ENCODE assay signal across 8 cellular contexts in the genomic region with DNA sequence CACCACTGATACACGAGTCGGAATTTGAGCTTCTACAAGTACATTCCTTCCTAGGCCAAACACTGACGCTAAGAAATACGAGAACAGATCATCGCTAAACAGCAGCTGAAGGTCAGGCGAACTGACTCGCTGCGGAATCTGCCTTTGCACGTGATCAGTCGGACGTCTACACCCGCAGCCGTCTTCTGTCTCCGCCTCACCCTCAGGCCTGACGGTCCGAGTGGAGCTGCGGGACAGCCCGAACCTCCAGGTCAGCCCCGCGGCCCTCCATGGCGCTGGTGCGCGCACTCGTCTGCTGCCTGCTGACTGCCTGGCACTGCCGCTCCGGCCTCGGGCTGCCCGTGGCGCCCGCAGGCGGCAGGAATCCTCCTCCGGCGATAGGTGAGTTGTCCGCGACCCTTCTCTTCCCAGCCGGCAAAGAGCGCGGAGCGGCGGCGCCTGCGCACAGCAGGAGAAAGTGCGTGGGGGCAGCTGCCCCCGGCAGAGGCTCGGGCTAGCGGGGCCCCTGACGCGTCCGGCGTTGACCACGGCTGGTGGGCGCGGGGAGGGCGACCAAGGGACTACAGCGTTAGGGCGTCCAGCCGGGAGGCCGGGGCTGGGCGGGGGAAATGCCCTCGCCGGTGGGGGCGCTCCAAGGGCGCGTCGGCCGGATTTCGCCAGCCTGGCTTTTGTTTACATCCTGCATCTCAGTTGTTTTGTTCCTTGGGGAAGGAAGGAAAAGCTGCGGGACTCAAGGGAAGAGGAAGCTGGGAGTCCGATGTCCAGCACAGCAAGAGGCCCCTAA. TPM values are rescaled to one million over a fixed set of nuclear protein-coding genes. Genes with fewer than 3 reads are reported as not detected.
DNase-seq lines count a peak whose midpoint lies in the region; ATAC-seq and TF ChIP-seq lines count a peak whose summit lies in the region.

TSS of gene SMPDL3A (plus strand) at position 181 of the 784 bp plus-strand sequence. CDS start at position 270, 89 bp downstream.

- no peaks in the 10 kb centered on the region for H3K36me3 ChIP-seq in ES-I3 (ENCODE audit: insufficient read depth, low read length)
- no peaks in the 10 kb centered on the region for H3K36me3 ChIP-seq in left ventricle myocardium inferior
- H3K36me3 ChIP-seq in ovary, result no peaks in the 10 kb centered on the region

- TF ChIP-seq POLR2A in ovary (IDR thresholded peaks at IDR 0.05), result peak; percentile 47

- peak within 1 kb of the TSS; percentile 62 for H3K9ac ChIP-seq in ES-I3 (ENCODE audit: low read depth, low read length)

- H3K9me3 ChIP-seq in ES-I3 (ENCODE audit: control insufficient read depth, insufficient read depth, low read length), result no peaks in the 10 kb centered on the region
- no peaks in the 10 kb centered on the region for H3K9me3 ChIP-seq in left ventricle myocardium inferior (replicated peaks)
- H3K9me3 ChIP-seq in ovary, result no peaks in the 10 kb centered on the region

- no peaks in the 10 kb centered on the region for H3K27me3 ChIP-seq in left ventricle myocardium inferior (ENCODE audit: low read depth)
- no peaks in the 10 kb centered on the region for H3K27me3 ChIP-seq in ovary

- TF ChIP-seq CTCF in left ventricle myocardium inferior (IDR thresholded peaks at IDR 0.05; ENCODE audit: borderline replicate concordance), result peak; percentile 54
- peak; percentile 20 to 48 (median 29) for TF ChIP-seq CTCF in ovary (IDR thresholded peaks at IDR 0.05)

- WGBS in ovary, 3 donors, result 0% methylated on average over 36 to 69 of the region's 69 CpGs

- H3K4me1 ChIP-seq in ES-I3 (ENCODE audit: insufficient read depth, low read length) (no peaks in the 10 kb centered on the region), left ventricle myocardium inferior (peaks cover 30% of the 10 kb centered on the region), ovary (ENCODE audit: insufficient read depth) (peaks cover 2% of the 10 kb centered on the region)

- peak; percentile 62 for DNase-seq in HS-27A (ENCODE audit: low read depth)
- DNase-seq in NOMO-1 treated with dmso at 0.1 percent for 144 hours (lab: John Stamatoyannopoulos, UW; ENCODE audit: unreplicated experiment), result peak; percentile 69
- peak in 54 of 56 donors; percentile 17 to 94 (median 76) for DNase-seq in amygdala (lab: John Stamatoyannopoulos, UW)
- DNase-seq in left ventricle myocardium inferior, result peak; percentile 70
- DNase-seq in ovary, result peak; percentile 74 to 86 (median 79)
- no peak for DNase-seq in T-helper 9 cell

- H3K4me3 ChIP-seq in left ventricle myocardium inferior (peak within 1 kb of the TSS; percentile 86), ovary (peak within 1 kb of the TSS; percentile 73)

- ATAC-seq in GM21447 (IDR thresholded peaks at IDR 0.05; ENCODE audit: unreplicated experiment), result peak; percentile 51

- intact Hi-C loops in left ventricle myocardium inferior (cut with micrococcal nuclease), result no loop called here
- intact Hi-C loops in ovary (cut with DNase I), result no loop called here

- no peak for TF ChIP-seq EP300 in ovary (IDR thresholded peaks at IDR 0.05)

- H3K27ac ChIP-seq in left ventricle myocardium inferior (replicated peaks) (peak within 1 kb of the TSS; percentile 96), ovary (peak within 1 kb of the TSS; percentile 95 to 97)

RNA-seq across cellular contexts. Expression of gene SMPDL3A, which starts in this region (rescaled TPM):
- total RNA-seq in left ventricle myocardium inferior (3.8 TPM), ovary (1 to 10 TPM; 3.5 to 9.3 (median 5.8) TPM)
- polyA plus RNA-seq in ovary, result 10 to 100 TPM in 1 of 2 donors, 1 to 10 TPM in 1; 9.1 to 14.1 TPM
